Comparison of ENCODE assay signal across 26 cellular contexts in genomic region chr5:102933300-102933699, GRCh38.
"Had no signal": no experiment of that assay in that cellular context is flagged by ENCODE, and none has a peak within 500 bp of the region (broad histone marks: within the 10 kb centered on the region; RNA-seq: fewer than 3 reads in every experiment).

No MANE protein-coding gene starts in this region.

- H3K27ac Mint-ChIP-seq: activated CD4-positive, alpha-beta memory T cell treated with anti-CD3 and anti-CD28 coated beads, Interleukin-2, amount 10 ng/mL, durations not matched to agents 7 days and 5 days; activated CD4-positive, alpha-beta T cell treated with anti-CD3 and anti-CD28 coated beads, Interleukin-2, amount 10 ng/mL, durations not matched to agents 7 days and 5 days; activated naive CD8-positive, alpha-beta T cell treated with anti-CD3 and anti-CD28 coated beads for 36 hours; activated naive CD8-positive, alpha-beta T cell treated with anti-CD3 and anti-CD28 coated beads, Interleukin-2, amount 50 U/mL, for 24 hours; activated T-cell treated with anti-CD3 and anti-CD28 coated beads, Interleukin-2, amount 50 U/mL, for 24 hours; activated T-cell treated with anti-CD3 and anti-CD28 coated beads, Interleukin-2, amount 50 U/mL, for 72 hours; dendritic cell treated with granulocyte-macrophage colony-stimulating factor and Interleukin-4, amounts not matched to agents 40 ng/mL and 50 ng/mL, for 4 days had no signal

- H3K4me1 Mint-ChIP-seq: activated CD4-positive, alpha-beta memory T cell treated with anti-CD3 and anti-CD28 coated beads, Interleukin-2, amount 10 ng/mL, durations not matched to agents 7 days and 5 days; activated CD4-positive, alpha-beta T cell treated with anti-CD3 and anti-CD28 coated beads, Interleukin-2, amount 10 ng/mL, durations not matched to agents 7 days and 5 days; central memory CD8-positive, alpha-beta T cell had no signal

- H3K27ac ChIP-seq: adrenal gland, ascending aorta, brain microvascular endothelial cell, coronary artery, dorsolateral prefrontal cortex, esophagus muscularis mucosa, foreskin keratinocyte, gastrocnemius medialis had no signal

- H3K36me3 ChIP-seq: brain microvascular endothelial cell had no signal

- H3K4me1 ChIP-seq: foreskin keratinocyte had no signal

- H3K9me3 ChIP-seq: adrenal gland, ascending aorta, esophagus muscularis mucosa, gastrocnemius medialis had no signal

- DNase-seq: activated CD4-positive, alpha-beta memory T cell treated with anti-CD3 and anti-CD28 coated beads, Interleukin-2, amount 10 ng/mL, durations not matched to agents 7 days and 5 days; activated CD4-positive, alpha-beta T cell treated with anti-CD3 and anti-CD28 coated beads for 1 hour; activated CD4-positive, alpha-beta T cell treated with anti-CD3 and anti-CD28 coated beads for 4 hours; activated CD4-positive, alpha-beta T cell treated with anti-CD3 and anti-CD28 coated beads, Interleukin-2, amount 10 ng/mL, durations not matched to agents 7 days and 5 days; activated CD4-positive, alpha-beta T cell treated with anti-CD3 and anti-CD28 coated beads, Interleukin-2, amount 50 U/mL, for 4 hours; activated CD8-positive, alpha-beta memory T cell treated with anti-CD3 and anti-CD28 coated beads, Interleukin-2, amount 50 U/mL, for 48 hours; activated gamma-delta T cell treated with Interleukin-2 at 50 U/mL for 16 hours; activated naive CD4-positive, alpha-beta T cell treated with anti-CD3 and anti-CD28 coated beads, Interleukin-2, amount 50 U/mL, for 16 hours; activated naive CD4-positive, alpha-beta T cell treated with Interleukin-2 at 50 U/mL for 16 hours; activated naive CD8-positive, alpha-beta T cell treated with anti-CD3 and anti-CD28 coated beads for 36 hours; activated naive CD8-positive, alpha-beta T cell treated with anti-CD3 and anti-CD28 coated beads, Interleukin-2, amount 50 U/mL, for 24 hours; activated T-cell treated with anti-CD3 and anti-CD28 coated beads for 4 hours; activated T-cell treated with anti-CD3 and anti-CD28 coated beads, Interleukin-2, amount 50 U/mL, for 24 hours; activated T-cell treated with anti-CD3 and anti-CD28 coated beads, Interleukin-2, amount 50 U/mL, for 72 hours; adrenal gland; brain microvascular endothelial cell; dorsolateral prefrontal cortex; effector memory CD4-positive, alpha-beta T cell; erythroblast; foreskin keratinocyte; gastrocnemius medialis had no signal

- H3K27me3 Mint-ChIP-seq: activated CD4-positive, alpha-beta memory T cell treated with anti-CD3 and anti-CD28 coated beads, Interleukin-2, amount 10 ng/mL, durations not matched to agents 7 days and 5 days; activated CD4-positive, alpha-beta T cell treated with anti-CD3 and anti-CD28 coated beads, Interleukin-2, amount 10 ng/mL, durations not matched to agents 7 days and 5 days; activated naive CD8-positive, alpha-beta T cell treated with anti-CD3 and anti-CD28 coated beads for 36 hours; activated naive CD8-positive, alpha-beta T cell treated with anti-CD3 and anti-CD28 coated beads, Interleukin-2, amount 50 U/mL, for 24 hours; activated T-cell treated with anti-CD3 and anti-CD28 coated beads, Interleukin-2, amount 50 U/mL, for 24 hours; central memory CD8-positive, alpha-beta T cell; dendritic cell treated with granulocyte-macrophage colony-stimulating factor and Interleukin-4, amounts not matched to agents 40 ng/mL and 50 ng/mL, for 4 days had no signal

- H3K4me3 ChIP-seq: adrenal gland, ascending aorta, coronary artery, dorsolateral prefrontal cortex, esophagus muscularis mucosa, gastrocnemius medialis had no signal

- H3K4me3 Mint-ChIP-seq: activated CD4-positive, alpha-beta memory T cell treated with anti-CD3 and anti-CD28 coated beads, Interleukin-2, amount 10 ng/mL, durations not matched to agents 7 days and 5 days; activated CD4-positive, alpha-beta T cell treated with anti-CD3 and anti-CD28 coated beads, Interleukin-2, amount 10 ng/mL, durations not matched to agents 7 days and 5 days; activated naive CD8-positive, alpha-beta T cell treated with anti-CD3 and anti-CD28 coated beads for 36 hours; activated naive CD8-positive, alpha-beta T cell treated with anti-CD3 and anti-CD28 coated beads, Interleukin-2, amount 50 U/mL, for 24 hours; activated T-cell treated with anti-CD3 and anti-CD28 coated beads, Interleukin-2, amount 50 U/mL, for 24 hours; activated T-cell treated with anti-CD3 and anti-CD28 coated beads, Interleukin-2, amount 50 U/mL, for 72 hours; central memory CD8-positive, alpha-beta T cell; dendritic cell treated with granulocyte-macrophage colony-stimulating factor and Interleukin-4, amounts not matched to agents 40 ng/mL and 50 ng/mL, for 4 days had no signal

- H3K27me3 ChIP-seq: adrenal gland, ascending aorta, brain microvascular endothelial cell, dorsolateral prefrontal cortex, esophagus muscularis mucosa, foreskin keratinocyte, gastrocnemius medialis had no signal

- H3K9me3 Mint-ChIP-seq: activated CD4-positive, alpha-beta memory T cell treated with anti-CD3 and anti-CD28 coated beads, Interleukin-2, amount 10 ng/mL, durations not matched to agents 7 days and 5 days; activated CD4-positive, alpha-beta T cell treated with anti-CD3 and anti-CD28 coated beads, Interleukin-2, amount 10 ng/mL, durations not matched to agents 7 days and 5 days; activated naive CD8-positive, alpha-beta T cell treated with anti-CD3 and anti-CD28 coated beads for 36 hours; activated naive CD8-positive, alpha-beta T cell treated with anti-CD3 and anti-CD28 coated beads, Interleukin-2, amount 50 U/mL, for 24 hours; activated T-cell treated with anti-CD3 and anti-CD28 coated beads, Interleukin-2, amount 50 U/mL, for 24 hours; activated T-cell treated with anti-CD3 and anti-CD28 coated beads, Interleukin-2, amount 50 U/mL, for 72 hours; central memory CD8-positive, alpha-beta T cell; dendritic cell treated with granulocyte-macrophage colony-stimulating factor and Interleukin-4, amounts not matched to agents 40 ng/mL and 50 ng/mL, for 4 days had no signal

- ATAC-seq: activated naive CD8-positive, alpha-beta T cell treated with anti-CD3 and anti-CD28 coated beads, Interleukin-2, amount 50 U/mL, for 24 hours; activated T-cell treated with anti-CD3 and anti-CD28 coated beads, Interleukin-2, amount 50 U/mL, for 72 hours; foreskin keratinocyte; gastrocnemius medialis had no signal
